In genomic region chr7:65953890-65954289, GRCh38 we compare ENCODE assay signal across 24 cellular contexts.
"Had no signal": no experiment of that assay in that cellular context is flagged by ENCODE, and none has a peak within 500 bp of the region (broad histone marks: within the 10 kb centered on the region; RNA-seq: fewer than 3 reads in every experiment).

No MANE protein-coding gene starts in this region.

- ATAC-seq: activated CD8-positive, alpha-beta T cell treated with anti-CD3 and anti-CD28 coated beads, Interleukin-2, amount 10 ng/mL, durations not matched to agents 7 days and 5 days; activated T-helper 17 cell treated with anti-CD3 and anti-CD28 coated beads, Interleukin-2, amount 50 U/mL, for 72 hours; WTC11 had no signal

- H3K4me3 Mint-ChIP-seq: activated CD8-positive, alpha-beta T cell treated with anti-CD3 and anti-CD28 coated beads, Interleukin-2, amount 10 ng/mL, durations not matched to agents 7 days and 5 days; activated naive CD4-positive, alpha-beta T cell treated with anti-CD3 and anti-CD28 coated beads for 36 hours; activated naive CD8-positive, alpha-beta T cell; activated T-helper 17 cell treated with anti-CD3 and anti-CD28 coated beads, Interleukin-2, amount 50 U/mL, for 72 hours; brain; WTC11 had no signal

- H3K9me3 Mint-ChIP-seq: activated naive CD4-positive, alpha-beta T cell treated with anti-CD3 and anti-CD28 coated beads for 36 hours; activated T-helper 17 cell treated with anti-CD3 and anti-CD28 coated beads, Interleukin-2, amount 50 U/mL, for 72 hours; brain; WTC11 had no signal

- H3K27ac Mint-ChIP-seq: activated CD8-positive, alpha-beta T cell treated with anti-CD3 and anti-CD28 coated beads, Interleukin-2, amount 10 ng/mL, durations not matched to agents 7 days and 5 days; activated naive CD4-positive, alpha-beta T cell treated with anti-CD3 and anti-CD28 coated beads for 36 hours; activated naive CD8-positive, alpha-beta T cell; activated T-helper 17 cell treated with anti-CD3 and anti-CD28 coated beads, Interleukin-2, amount 50 U/mL, for 72 hours; WTC11 had no signal

- H3K27ac ChIP-seq: KMS-11, Peyer's patch, RWPE1, SJCRH30 had no signal

- H3K4me3 ChIP-seq: Peyer's patch, SJCRH30 had no signal

- H3K4me1 Mint-ChIP-seq: activated T-helper 17 cell treated with anti-CD3 and anti-CD28 coated beads, Interleukin-2, amount 50 U/mL, for 72 hours; WTC11 had no signal

- H3K27me3 ChIP-seq: Peyer's patch, SJCRH30 had no signal

- H3K27me3 Mint-ChIP-seq: activated naive CD8-positive, alpha-beta T cell; activated T-helper 17 cell treated with anti-CD3 and anti-CD28 coated beads, Interleukin-2, amount 50 U/mL, for 72 hours; brain had no signal

- H3K4me1 ChIP-seq: Peyer's patch had no signal

- H3K9me3 ChIP-seq: Peyer's patch, SJCRH30, SK-N-SH had no signal

- DNase-seq: activated CD4-positive, alpha-beta T cell treated with anti-CD3 and anti-CD28 coated beads for 48 hours; activated CD4-positive, alpha-beta T cell treated with anti-CD3 and anti-CD28 coated beads, Interleukin-2, amount 50 U/mL, for 4 hours; activated CD4-positive, CD25-positive, alpha-beta regulatory T cell treated with anti-CD3 and anti-CD28 coated beads, Interleukin-2, amount 50 U/mL, for 72 hours; activated CD8-positive, alpha-beta T cell treated with anti-CD3 and anti-CD28 coated beads, Interleukin-2, amount 10 ng/mL, durations not matched to agents 7 days and 5 days; activated gamma-delta T cell; activated naive CD4-positive, alpha-beta T cell treated with anti-CD3 and anti-CD28 coated beads for 36 hours; activated T-cell treated with anti-CD3 and anti-CD28 coated beads, Interleukin-2, amount 50 U/mL, for 48 hours; amygdala; NCI-H1092; NCI-H1436; NCI-H187; NCI-H2081; NCI-H510A treated with DMSO at 0.1 percent for 48 hours; Peyer's patch; Right ventricle myocardium superior; SJCRH30; SK-N-SH; T-helper 1 cell had no signal
